ENCODE assay signal across 8 cellular contexts in the genomic region with DNA sequence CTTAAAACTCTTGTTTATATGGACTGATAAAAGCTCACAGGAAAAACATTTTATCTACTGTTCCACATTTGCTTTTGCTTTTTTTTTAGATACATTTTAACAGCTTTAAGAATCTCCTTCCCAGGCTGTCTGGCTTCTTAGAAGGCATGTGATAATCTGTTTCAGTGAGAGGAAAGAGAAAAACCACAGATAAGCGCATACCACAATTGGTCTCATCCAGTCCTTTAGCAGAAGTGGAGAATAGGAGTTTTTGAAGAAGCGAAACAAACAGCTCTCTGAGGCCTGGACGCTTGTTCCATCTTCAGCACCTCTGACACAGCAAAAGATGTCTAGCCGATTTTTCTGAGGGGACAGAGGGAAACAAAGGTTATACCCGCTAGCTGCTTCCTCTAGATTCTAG. TPM values are rescaled to one million over a fixed set of nuclear protein-coding genes. Genes with fewer than 3 reads are reported as not detected.
A peak's percentile ranks its signal among the peaks of the same experiment; 100 is the strongest.
DNase-seq lines count a peak whose midpoint lies in the region; ATAC-seq and TF ChIP-seq lines count a peak whose summit lies in the region.

No MANE protein-coding gene starts in this region.

- DNase-seq in natural killer cell (no peak), kidney tubule cell (ENCODE audit: low spot score) (no peak), middle frontal gyrus (ENCODE audit: extremely low spot score, low spot score) (no peak)

- H3K27me3 Mint-ChIP-seq in activated T-helper 17 cell treated with anti-CD3 and anti-CD28 coated beads, Interleukin-2, amount 50 U/mL, for 72 hours: no peaks in the 10 kb centered on the region
- H3K27me3 Mint-ChIP-seq in natural killer cell (ENCODE audit: low read depth in 2 of 2): no peaks in the 10 kb centered on the region

- intact Hi-C loops in natural killer cell (cut with micrococcal nuclease): no loop called here

- H3K4me1 Mint-ChIP-seq in activated T-helper 17 cell treated with anti-CD3 and anti-CD28 coated beads, Interleukin-2, amount 50 U/mL, for 72 hours: peaks cover 23% of the 10 kb centered on the region
- peaks cover 28 to 30% of the 10 kb centered on the region in 2 donors for H3K4me1 Mint-ChIP-seq in natural killer cell

- no peaks in the 10 kb centered on the region for H3K9me3 Mint-ChIP-seq in activated T-helper 17 cell treated with anti-CD3 and anti-CD28 coated beads, Interleukin-2, amount 50 U/mL, for 72 hours
- no peaks in the 10 kb centered on the region for H3K9me3 Mint-ChIP-seq in natural killer cell

- TF ChIP-seq CTCF in natural killer cell (IDR thresholded peaks at IDR 0.05): no peak

- peaks cover 100% of the 10 kb centered on the region for H3K36me3 Mint-ChIP-seq in activated T-helper 17 cell treated with anti-CD3 and anti-CD28 coated beads, Interleukin-2, amount 50 U/mL, for 72 hours (ENCODE audit: low read depth)
- peaks cover 46% of the 10 kb centered on the region for H3K36me3 Mint-ChIP-seq in natural killer cell

- H3K27ac Mint-ChIP-seq in activated T-helper 17 cell treated with anti-CD3 and anti-CD28 coated beads, Interleukin-2, amount 50 U/mL, for 72 hours: peak overlapping the region; percentile 83
- peak overlapping the region; percentile 84 to 87 for H3K27ac Mint-ChIP-seq in natural killer cell

- ATAC-seq in GM18909 (IDR thresholded peaks at IDR 0.05; ENCODE audit: poor library complexity, unreplicated experiment) (peak; percentile 74), HG03108 (IDR thresholded peaks at IDR 0.05; ENCODE audit: unreplicated experiment) (peak; percentile 57), natural killer cell (peak; percentile 60 to 80 (median 72)), GM18520 (IDR thresholded peaks at IDR 0.05; ENCODE audit: unreplicated experiment) (no peak), GM21526 (IDR thresholded peaks at IDR 0.05; ENCODE audit: low FRiP score, unreplicated experiment) (no peak)
- peak; percentile 72 for ATAC-seq in activated T-helper 17 cell treated with anti-CD3 and anti-CD28 coated beads, Interleukin-2, amount 50 U/mL, for 72 hours (replicated peaks)

- H3K4me3 Mint-ChIP-seq in activated T-helper 17 cell treated with anti-CD3 and anti-CD28 coated beads, Interleukin-2, amount 50 U/mL, for 72 hours: peak overlapping the region; percentile 61
- H3K4me3 Mint-ChIP-seq in natural killer cell: peak overlapping the region; percentile 53

RNA-seq across cellular contexts. Expression of gene RMC1, which starts 37.6 kb away (rescaled TPM):
- total RNA-seq in activated T-helper 17 cell treated with anti-CD3 and anti-CD28 coated beads, Interleukin-2, amount 50 U/mL, for 72 hours: 10 to 100 TPM; 24.6 to 55.0 TPM
- 10 to 100 TPM; 71.1 to 84.4 (median 77.2) TPM for total RNA-seq in natural killer cell

RNA-seq across cellular contexts. Expression of gene NPC1, which starts 45.4 kb away (rescaled TPM):
- total RNA-seq in activated T-helper 17 cell treated with anti-CD3 and anti-CD28 coated beads, Interleukin-2, amount 50 U/mL, for 72 hours: 10 to 100 TPM; 39.6 to 49.3 TPM
- total RNA-seq in natural killer cell: 100 to 1,000 TPM; 143 to 203 (median 173) TPM

Comparison
In these comparisons a context has a peak if more than half of its experiments do, and no peak if none do; other contexts are left out.
1. ATAC-seq: peak in GM18909 (single experiment), HG03108 (single experiment), activated T-helper 17 cell treated with anti-CD3 and anti-CD28 coated beads, Interleukin-2, amount 50 U/mL, for 72 hours (single experiment) and natural killer cell (3 of 3); none in GM18520 (single experiment) and GM21526 (single experiment).